In genomic region chr3:52495777-52496602, GRCh38 we compare ENCODE assay signal across 9 cellular contexts. TPM values are rescaled to one million over a fixed set of nuclear protein-coding genes. Genes with fewer than 3 reads are reported as not detected.
A peak's percentile ranks its signal among the peaks of the same experiment; 100 is the strongest.
DNase-seq lines count a peak whose midpoint lies in the region; TF ChIP-seq lines count a peak whose summit lies in the region.
"Had no signal": no experiment of that assay in that cellular context is flagged by ENCODE, and none has a peak within 500 bp of the region (broad histone marks: within the 10 kb centered on the region; RNA-seq: fewer than 3 reads in every experiment).

No MANE protein-coding gene starts in this region.

- no peak overlapping the region for H3K4me3 Mint-ChIP-seq in CD4-positive, alpha-beta memory T cell

- DNase-seq in A172 (ENCODE audit: low spot score) (peak; percentile 40), RKO (ENCODE audit: low spot score) (peak; percentile 18), epithelial cell of proximal tubule (ENCODE audit: low read depth) (peak; percentile 9), AML-193 (lab: John Stamatoyannopoulos, UW) (no peak)
- no peak for DNase-seq in activated CD4-positive, alpha-beta T cell treated with anti-CD3 and anti-CD28 coated beads for 48 hours
- DNase-seq in CD4-positive, alpha-beta memory T cell, result no peak
- DNase-seq in activated CD8-positive, alpha-beta memory T cell treated with anti-CD3 and anti-CD28 coated beads for 24 hours, result no peak
- DNase-seq: NCI-H1417 treated with DMSO at 0.1 percent for 48 hours had no signal

- POLR2A ChIA-PET in CD4-positive, alpha-beta memory T cell (lab: Charles Lee; ENCODE audit: partially characterized antibody), result no interaction called here

- no peak overlapping the region for H3K4me3 ChIP-seq in epithelial cell of proximal tubule (ENCODE audit: low read depth, low read length)
- peak overlapping the region; percentile 34 for H3K4me3 ChIP-seq in mononuclear cell (ENCODE audit: low read length)
- no peak overlapping the region for H3K4me3 ChIP-seq in CD4-positive, alpha-beta memory T cell (ENCODE audit: low read length in 2 of 2)

- H3K36me3 Mint-ChIP-seq in CD4-positive, alpha-beta memory T cell, result peaks cover 7 to 20% of the 10 kb centered on the region in 2 donors

- no peak overlapping the region for H3K27ac ChIP-seq in CD4-positive, alpha-beta memory T cell (ENCODE audit: low read depth, low read length)

- no peak overlapping the region for H3K27ac Mint-ChIP-seq in CD4-positive, alpha-beta memory T cell

- no peaks in the 10 kb centered on the region for H3K9me3 Mint-ChIP-seq in CD4-positive, alpha-beta memory T cell

- TF ChIP-seq CTCF in epithelial cell of proximal tubule (conservative IDR thresholded peaks at IDR 0.05; ENCODE audit: low read depth, low read length), result no peak

- peaks cover 1 to 5% (median 3%) of the 10 kb centered on the region in 4 donors for H3K4me1 Mint-ChIP-seq in CD4-positive, alpha-beta memory T cell

- H3K9me3 ChIP-seq in mononuclear cell (ENCODE audit: low read depth, low read length), result no peaks in the 10 kb centered on the region
- H3K9me3 ChIP-seq in CD4-positive, alpha-beta memory T cell (ENCODE audit: control insufficient read depth in 1 of 2, low read length in 2 of 2), result no peaks in the 10 kb centered on the region

- H3K36me3 ChIP-seq in CD4-positive, alpha-beta memory T cell (ENCODE audit: insufficient read depth, low read length), result peaks cover 13% of the 10 kb centered on the region

- H3K4me1 ChIP-seq in mononuclear cell (ENCODE audit: insufficient read depth, low read length), result peaks cover 83% of the 10 kb centered on the region
- H3K4me1 ChIP-seq in CD4-positive, alpha-beta memory T cell (ENCODE audit: insufficient read depth, low read length), result no peaks in the 10 kb centered on the region

- H3K27me3 ChIP-seq in mononuclear cell (ENCODE audit: insufficient read depth, low read length), result no peaks in the 10 kb centered on the region
- no peaks in the 10 kb centered on the region for H3K27me3 ChIP-seq in CD4-positive, alpha-beta memory T cell (ENCODE audit: insufficient read depth, low read length)

- CTCF ChIA-PET in CD4-positive, alpha-beta memory T cell (lab: Charles Lee; ENCODE audit: partially characterized antibody), result no interaction called here

- no peaks in the 10 kb centered on the region for H3K27me3 Mint-ChIP-seq in CD4-positive, alpha-beta memory T cell

- intact Hi-C loops in CD4-positive, alpha-beta memory T cell (cut with micrococcal nuclease), result no loop called here

RNA-seq across cellular contexts. Expression of gene STAB1, which starts 0.9 kb away (rescaled TPM):
- 0.12 TPM in 1 of 2 replicates, not detected in the other for total RNA-seq in A172 (2014; rRNA removed; shearing (Covaris generic))
- total RNA-seq in epithelial cell of proximal tubule, result 0.14 and 0.52 TPM in 2 replicates
- 42.6 TPM for total RNA-seq in mononuclear cell
- 10 to 100 TPM; 11.3 to 13.9 TPM for total RNA-seq in CD4-positive, alpha-beta memory T cell
- polyA plus RNA-seq in CD4-positive, alpha-beta memory T cell, result not detected

RNA-seq across cellular contexts. Expression of gene NT5DC2, which starts 37.7 kb away (rescaled TPM):
- total RNA-seq in A172 (2014; rRNA removed; shearing (Covaris generic)), result 65.6 and 92.3 TPM in 2 replicates
- 144 and 229 TPM in 2 replicates for total RNA-seq in epithelial cell of proximal tubule
- 0.73 TPM for total RNA-seq in mononuclear cell
- 1 to 10 TPM; 5.5 to 5.8 TPM for total RNA-seq in CD4-positive, alpha-beta memory T cell
- 1 to 10 TPM in 1 of 2 donors, not detected in 1; 1.3 TPM for polyA plus RNA-seq in CD4-positive, alpha-beta memory T cell

RNA-seq across cellular contexts. Expression of gene UQCC5, which starts 40.4 kb away (rescaled TPM):
- 17.1 and 47.0 TPM in 2 replicates for total RNA-seq in A172 (2014; rRNA removed; shearing (Covaris generic))
- total RNA-seq in epithelial cell of proximal tubule (1.4 and 2.4 TPM in 2 replicates), mononuclear cell (1.2 TPM)
- 10 to 100 TPM; 12.1 to 13.2 TPM for total RNA-seq in CD4-positive, alpha-beta memory T cell
- polyA plus RNA-seq in CD4-positive, alpha-beta memory T cell, result 10 to 100 TPM; 26.5 to 27.1 TPM

RNA-seq across cellular contexts. Expression of gene NISCH, which starts 40.6 kb away (rescaled TPM):
- 25.7 and 46.1 TPM in 2 replicates for total RNA-seq in A172 (2014; rRNA removed; shearing (Covaris generic))
- total RNA-seq in epithelial cell of proximal tubule, result 27.8 and 40.8 TPM in 2 replicates
- total RNA-seq in mononuclear cell, result 75.8 TPM
- total RNA-seq in CD4-positive, alpha-beta memory T cell, result 100 to 1,000 TPM; 189 to 205 TPM
- 10 to 100 TPM; 10.2 to 25.8 TPM for polyA plus RNA-seq in CD4-positive, alpha-beta memory T cell

RNA-seq across cellular contexts. Expression of gene TNNC1, which starts 42.1 kb away (rescaled TPM):
- total RNA-seq in A172 (2014; rRNA removed; shearing (Covaris generic)), result 16.5 and 36.6 TPM in 2 replicates
- 0.51 and 0.58 TPM in 2 replicates for total RNA-seq in epithelial cell of proximal tubule
- 0.31 TPM for total RNA-seq in mononuclear cell
- 1 to 10 TPM; 5.3 to 7.1 TPM for total RNA-seq in CD4-positive, alpha-beta memory T cell
- under 1 TPM in 1 of 2 donors, not detected in 1; 0.92 TPM for polyA plus RNA-seq in CD4-positive, alpha-beta memory T cell

Comparison
In these comparisons a context has a peak if more than half of its experiments do, and no peak if none do; other contexts are left out.
1. DNase-seq: peak in A172 (single experiment), RKO (single experiment) and epithelial cell of proximal tubule (single experiment); none in activated CD4-positive, alpha-beta T cell treated with anti-CD3 and anti-CD28 coated beads for 48 hours (single experiment), CD4-positive, alpha-beta memory T cell (0 of 5), activated CD8-positive, alpha-beta memory T cell treated with anti-CD3 and anti-CD28 coated beads for 24 hours (single experiment) and AML-193 (0 of 2).